Comparison of ENCODE assay signal across 8 cellular contexts in the genomic region with DNA sequence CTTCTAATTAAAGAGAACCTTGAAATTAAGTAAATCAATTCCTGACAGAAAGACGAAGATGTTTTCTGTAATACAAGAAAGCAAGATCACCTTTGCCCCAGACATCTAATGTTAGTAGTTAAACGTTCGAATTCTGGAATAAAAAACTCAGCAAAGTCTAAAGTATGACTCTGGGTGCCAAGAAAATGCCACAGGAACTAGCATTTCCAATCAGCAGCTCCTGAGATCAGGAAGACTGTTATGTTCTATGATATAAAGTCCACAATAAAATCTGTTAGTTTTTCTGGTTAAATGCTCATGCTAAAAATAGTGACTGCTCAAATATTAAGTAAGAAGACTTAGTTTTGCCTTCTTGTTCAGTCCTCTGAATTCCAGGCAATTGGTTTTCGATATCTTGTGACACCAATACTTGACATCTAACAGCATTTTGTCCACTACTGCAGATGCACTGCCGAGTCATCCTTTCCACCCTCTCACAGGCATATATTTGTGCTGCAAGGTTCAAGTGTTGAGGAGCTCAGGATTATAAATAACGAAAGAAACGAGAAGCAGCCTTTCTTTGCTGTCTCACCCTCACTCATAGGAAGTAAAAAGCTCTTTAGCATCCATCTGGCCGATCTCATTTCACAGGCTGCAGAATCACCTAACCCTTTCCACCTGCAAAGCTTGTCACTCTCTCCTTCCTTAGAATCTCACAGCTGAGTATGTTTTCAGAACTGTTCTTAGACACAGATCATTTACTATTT. TPM values are rescaled to one million over a fixed set of nuclear protein-coding genes. Genes with fewer than 3 reads are reported as not detected.
A peak's percentile ranks its signal among the peaks of the same experiment; 100 is the strongest.
DNase-seq lines count a peak whose midpoint lies in the region; ATAC-seq and TF ChIP-seq lines count a peak whose summit lies in the region.

No MANE protein-coding gene starts in this region.

- ATAC-seq in activated CD8-positive, alpha-beta memory T cell treated with anti-CD3 and anti-CD28 coated beads, Interleukin-2, amount 10 ng/mL, durations not matched to agents 7 days and 5 days, result peak; percentile 43
- ATAC-seq in Panc1, result peak; percentile 13; the same call in 1 of the 2 replicates
- ATAC-seq in stimulated activated effector memory CD8-positive, alpha-beta T cell treated with anti-CD3 and anti-CD28 coated beads, Interleukin-12 subunit alpha, Interleukin-12 subunit beta, amount 100 ng/mL, for 72 hours, result peak; percentile 66
- ATAC-seq in HG02840 (IDR thresholded peaks at IDR 0.05; ENCODE audit: low FRiP score, unreplicated experiment), result no peak
- ATAC-seq in HG02678 (IDR thresholded peaks at IDR 0.05; ENCODE audit: unreplicated experiment), result no peak
- no peak for ATAC-seq in HG03135 (IDR thresholded peaks at IDR 0.05; ENCODE audit: unreplicated experiment)

- in situ Hi-C loops in Panc1 (cut with HindIII; ENCODE audit: low pct_unique_long_range_greater_than_20kb, low sequenced_read_pairs), result no loop called here

- intact Hi-C loops in Panc1 (cut with micrococcal nuclease; ENCODE audit: unreplicated experiment), result no loop called here

- H3K27me3 ChIP-seq in Panc1 (ENCODE audit: control insufficient read depth, insufficient read depth, low read length) (no peaks in the 10 kb centered on the region), fibroblast of lung (ENCODE audit: control insufficient read depth, insufficient read depth, low read length) (no peaks in the 10 kb centered on the region)

- no peak for TF ChIP-seq CTCF in Panc1 (IDR thresholded peaks at IDR 0.05)
- TF ChIP-seq CTCF in fibroblast of lung (conservative IDR thresholded peaks at IDR 0.05 in 1 of 2, IDR thresholded peaks at IDR 0.05 in 1 of 2; ENCODE audit: low read depth in 1 of 2, low read length in 2 of 2), result no peak

- H3K4me3 Mint-ChIP-seq in activated CD8-positive, alpha-beta memory T cell treated with anti-CD3 and anti-CD28 coated beads, Interleukin-2, amount 10 ng/mL, durations not matched to agents 7 days and 5 days, result peak overlapping the region; percentile 1
- peak overlapping the region; percentile 39 for H3K4me3 Mint-ChIP-seq in stimulated activated effector memory CD8-positive, alpha-beta T cell treated with anti-CD3 and anti-CD28 coated beads, Interleukin-12 subunit alpha, Interleukin-12 subunit beta, amount 100 ng/mL, for 72 hours

- H3K27ac ChIP-seq in Panc1 (ENCODE audit: low read length), result peak overlapping the region; percentile 96
- peak overlapping the region; percentile 95 for H3K27ac ChIP-seq in fibroblast of lung (ENCODE audit: insufficient read depth, low read length)

- POLR2A ChIA-PET in Panc1 (lab: Charles Lee), result interaction anchor here (0.5 to 1.4 kb wide), 3 partner anchors 13 to 125 kb away, joined by 3 to 5 read pairs (median 5); no protein-coding TSS in a partner anchor

- H3K27ac Mint-ChIP-seq in activated CD8-positive, alpha-beta memory T cell treated with anti-CD3 and anti-CD28 coated beads, Interleukin-2, amount 10 ng/mL, durations not matched to agents 7 days and 5 days, result peak overlapping the region; percentile 69
- peak overlapping the region; percentile 66 for H3K27ac Mint-ChIP-seq in stimulated activated effector memory CD8-positive, alpha-beta T cell treated with anti-CD3 and anti-CD28 coated beads, Interleukin-12 subunit alpha, Interleukin-12 subunit beta, amount 100 ng/mL, for 72 hours

- H4K20me1 ChIP-seq in fibroblast of lung (ENCODE audit: control insufficient read depth, extremely low read depth, insufficient read depth, low read length), result no peaks in the 10 kb centered on the region

- H3K79me2 ChIP-seq in fibroblast of lung (ENCODE audit: control insufficient read depth, insufficient read depth, low read length), result peaks cover 83% of the 10 kb centered on the region

- H3K9me3 ChIP-seq in Panc1 (ENCODE audit: control insufficient read depth, insufficient read depth, low read depth, low read length), result no peaks in the 10 kb centered on the region
- H3K9me3 ChIP-seq in fibroblast of lung (ENCODE audit: control insufficient read depth, insufficient read depth, low read depth, low read length), result no peaks in the 10 kb centered on the region

- BruUV-seq in Panc1 (replicated peaks; lab: Mats Ljungman, UMichigan), result no TSS peak

- H3K4me3 ChIP-seq in Panc1 (ENCODE audit: low read depth in 2 of 2, low read length in 2 of 2), result peak overlapping the region; percentile 1 to 12; a peak in 3 of 4 replicates
- H3K4me3 ChIP-seq in fibroblast of lung (replicated peaks in 1 of 4; ENCODE audit: control extremely low read depth in 1 of 4, insufficient read depth in 1 of 4, low read depth in 3 of 4, low read length in 4 of 4), result peak overlapping the region; percentile 22 to 52 (median 40)

- peaks cover 2% of the 10 kb centered on the region; the same call in 1 of the 2 replicates for H3K36me3 ChIP-seq in Panc1 (ENCODE audit: control insufficient read depth, insufficient read depth, low read length)
- H3K36me3 ChIP-seq in fibroblast of lung (ENCODE audit: control insufficient read depth, insufficient read depth, low read length), result peaks cover 21% of the 10 kb centered on the region

- H3K4me2 ChIP-seq in fibroblast of lung (ENCODE audit: extremely low read depth, insufficient read depth, low read length), result peak overlapping the region; percentile 73

- no peaks in the 10 kb centered on the region for H3K27me3 Mint-ChIP-seq in activated CD8-positive, alpha-beta memory T cell treated with anti-CD3 and anti-CD28 coated beads, Interleukin-2, amount 10 ng/mL, durations not matched to agents 7 days and 5 days

- H3K9ac ChIP-seq in fibroblast of lung (ENCODE audit: insufficient read depth, low read length), result peak overlapping the region; percentile 76

- H3K4me1 ChIP-seq in Panc1 (ENCODE audit: control insufficient read depth, insufficient read depth, low read length) (peaks cover 59% of the 10 kb centered on the region), fibroblast of lung (ENCODE audit: control insufficient read depth, extremely low read depth, insufficient read depth, low read length) (peaks cover 40% of the 10 kb centered on the region)

- no peak for DNase-seq in activated CD8-positive, alpha-beta memory T cell treated with anti-CD3 and anti-CD28 coated beads, Interleukin-2, amount 10 ng/mL, durations not matched to agents 7 days and 5 days
- no peak for DNase-seq in activated CD8-positive, alpha-beta memory T cell treated with anti-CD3 and anti-CD28 coated beads, Interleukin-2, amount 50 U/mL, for 4 hours
- DNase-seq in Panc1 (ENCODE audit: low read depth, low spot score) (no peak), fibroblast of lung (ENCODE audit: low read depth in 2 of 2) (peak; percentile 53 to 79)
- no peak for DNase-seq in stimulated activated effector memory CD8-positive, alpha-beta T cell treated with anti-CD3 and anti-CD28 coated beads, Interleukin-12 subunit alpha, Interleukin-12 subunit beta, amount 100 ng/mL, for 72 hours (ENCODE audit: low spot score in 2 of 2)

- H3K4me1 Mint-ChIP-seq in activated CD8-positive, alpha-beta memory T cell treated with anti-CD3 and anti-CD28 coated beads, Interleukin-2, amount 10 ng/mL, durations not matched to agents 7 days and 5 days, result peaks cover 91% of the 10 kb centered on the region
- H3K4me1 Mint-ChIP-seq in stimulated activated effector memory CD8-positive, alpha-beta T cell treated with anti-CD3 and anti-CD28 coated beads, Interleukin-12 subunit alpha, Interleukin-12 subunit beta, amount 100 ng/mL, for 72 hours, result peaks cover 60% of the 10 kb centered on the region

- peaks cover 51% of the 10 kb centered on the region for H3K36me3 Mint-ChIP-seq in activated CD8-positive, alpha-beta memory T cell treated with anti-CD3 and anti-CD28 coated beads, Interleukin-2, amount 10 ng/mL, durations not matched to agents 7 days and 5 days
- H3K36me3 Mint-ChIP-seq in stimulated activated effector memory CD8-positive, alpha-beta T cell treated with anti-CD3 and anti-CD28 coated beads, Interleukin-12 subunit alpha, Interleukin-12 subunit beta, amount 100 ng/mL, for 72 hours, result peaks cover 97% of the 10 kb centered on the region

- no peak overlapping the region for H2AFZ ChIP-seq in fibroblast of lung (ENCODE audit: low read length)

- CTCF ChIA-PET in activated CD8-positive, alpha-beta memory T cell treated with anti-CD3 and anti-CD28 coated beads, Interleukin-2, amount 10 ng/mL, durations not matched to agents 7 days and 5 days (lab: Charles Lee), result interaction anchor here (0.9 to 1.8 kb wide), 5 partner anchors 10 to 161 kb away, joined by 3 to 8 read pairs (median 4); no protein-coding TSS in a partner anchor
- CTCF ChIA-PET in Panc1 (lab: Charles Lee), result no interaction called here

- H3K9me3 Mint-ChIP-seq in activated CD8-positive, alpha-beta memory T cell treated with anti-CD3 and anti-CD28 coated beads, Interleukin-2, amount 10 ng/mL, durations not matched to agents 7 days and 5 days (ENCODE audit: low read depth), result no peaks in the 10 kb centered on the region
- no peaks in the 10 kb centered on the region for H3K9me3 Mint-ChIP-seq in stimulated activated effector memory CD8-positive, alpha-beta T cell treated with anti-CD3 and anti-CD28 coated beads, Interleukin-12 subunit alpha, Interleukin-12 subunit beta, amount 100 ng/mL, for 72 hours

RNA-seq across cellular contexts. Expression of a gene that starts 32.0 kb away (rescaled TPM):
- total RNA-seq in activated CD8-positive, alpha-beta memory T cell treated with anti-CD3 and anti-CD28 coated beads, Interleukin-2, amount 10 ng/mL, durations not matched to agents 7 days and 5 days, result 10 to 100 TPM; 66.9 to 73.9 TPM
- total RNA-seq in Panc1 (2021; ENCODE audit: unreplicated experiment) (58.6 TPM), fibroblast of lung (14.4 and 24.9 TPM in 2 replicates)
- 40.0 TPM for polyA plus RNA-seq in Panc1 (2012; ENCODE audit: insufficient read length)
- 22.1 and 31.9 TPM in 2 replicates for polyA plus RNA-seq in fibroblast of lung
- 21.3 and 23.4 TPM in 2 replicates for polyA plus RNA-seq in fibroblast of lung (2012)
- polyA minus RNA-seq in fibroblast of lung (ENCODE audit: low replicate concordance), result 66.6 and 95.5 TPM in 2 replicates

RNA-seq across cellular contexts. Expression of a gene that starts 54.5 kb away (rescaled TPM):
- not detected for total RNA-seq in activated CD8-positive, alpha-beta memory T cell treated with anti-CD3 and anti-CD28 coated beads, Interleukin-2, amount 10 ng/mL, durations not matched to agents 7 days and 5 days
- total RNA-seq in Panc1 (2021; ENCODE audit: unreplicated experiment) (not detected), fibroblast of lung (not detected in 2 replicates)
- polyA plus RNA-seq in Panc1 (2012; ENCODE audit: insufficient read length), result not detected
- not detected in 2 replicates for polyA plus RNA-seq in fibroblast of lung
- polyA plus RNA-seq in fibroblast of lung (2012), result not detected in 2 replicates
- polyA minus RNA-seq in fibroblast of lung (ENCODE audit: low replicate concordance), result not detected in 2 replicates

Comparison
In these comparisons a context has a peak if more than half of its experiments do, and no peak if none do; other contexts are left out.
1. ATAC-seq: peak in activated CD8-positive, alpha-beta memory T cell treated with anti-CD3 and anti-CD28 coated beads, Interleukin-2, amount 10 ng/mL, durations not matched to agents 7 days and 5 days (single experiment), Panc1 (single experiment) and stimulated activated effector memory CD8-positive, alpha-beta T cell treated with anti-CD3 and anti-CD28 coated beads, Interleukin-12 subunit alpha, Interleukin-12 subunit beta, amount 100 ng/mL, for 72 hours (single experiment); none in HG02840 (single experiment), HG02678 (single experiment) and HG03135 (single experiment).
2. DNase-seq: peak in fibroblast of lung (2 of 2); none in activated CD8-positive, alpha-beta memory T cell treated with anti-CD3 and anti-CD28 coated beads, Interleukin-2, amount 10 ng/mL, durations not matched to agents 7 days and 5 days (single experiment), activated CD8-positive, alpha-beta memory T cell treated with anti-CD3 and anti-CD28 coated beads, Interleukin-2, amount 50 U/mL, for 4 hours (single experiment), Panc1 (single experiment) and stimulated activated effector memory CD8-positive, alpha-beta T cell treated with anti-CD3 and anti-CD28 coated beads, Interleukin-12 subunit alpha, Interleukin-12 subunit beta, amount 100 ng/mL, for 72 hours (0 of 2).